16 cellular contexts compared by ENCODE assay signal in genomic region chrX:1418901-1419544, GRCh38. TPM values are rescaled to one million over a fixed set of nuclear protein-coding genes. Genes with fewer than 3 reads are reported as not detected.
DNase-seq lines count a peak whose midpoint lies in the region; ATAC-seq, FAIRE-seq and TF ChIP-seq lines count a peak whose summit lies in the region.
"Had no signal": no experiment of that assay in that cellular context is flagged by ENCODE, and none has a peak within 500 bp of the region (broad histone marks: within the 10 kb centered on the region; RNA-seq: fewer than 3 reads in every experiment).

No MANE protein-coding gene starts in this region.

- H3K79me2 ChIP-seq in GM23338 (replicated peaks; ENCODE audit: insufficient read depth), result no peaks in the 10 kb centered on the region
- no peaks in the 10 kb centered on the region for H3K79me2 ChIP-seq in K562 (ENCODE audit: control insufficient read depth, insufficient read depth, low read length)
- H3K79me2 ChIP-seq: parathyroid adenoma had no signal

- CTCF ChIA-PET in K562 (lab: Yijun Ruan, JAX; ENCODE audit: low intra/inter-chr PET ratio), result no interaction called here

- no TSS peak for BruUV-seq in K562 (replicated peaks; lab: Mats Ljungman, UMichigan)

- H3K36me3 Mint-ChIP-seq in GM23338 (ENCODE audit: low read depth), result peaks cover 57% of the 10 kb centered on the region

- H3K4me3 Mint-ChIP-seq in GM23338, result no peak overlapping the region
- H3K4me3 Mint-ChIP-seq: T-helper 17 cell had no signal

- no peaks in the 10 kb centered on the region; the same call in 1 of the 2 replicates for H3K9me3 ChIP-seq in K562 (replicated peaks; ENCODE audit: control insufficient read depth, insufficient read depth, low read depth, low read length)
- H3K9me3 ChIP-seq: colonic mucosa, thyroid gland had no signal

- H3K4me1 ChIP-seq in GM23338 (ENCODE audit: insufficient read depth) (no peaks in the 10 kb centered on the region), K562 (replicated peaks in 1 of 2; ENCODE audit: control insufficient read depth in 2 of 2, insufficient read depth in 2 of 2, low read length in 2 of 2) (peaks cover 0 to 9% of the 10 kb centered on the region in 2 experiments; a peak in 2 of 5 replicates)
- H3K4me1 ChIP-seq: colonic mucosa, parathyroid adenoma, thyroid gland had no signal

- DNase-seq in D341Med (ENCODE audit: low spot score) (peak; percentile 50), GM23338 (ENCODE audit: low spot score) (no peak), K562 (ENCODE audit: extremely low read depth in 1 of 4, low spot score in 3 of 4) (no peak), omental fat pad (ENCODE audit: low spot score) (no peak), pons (ENCODE audit: low spot score) (no peak), C1 segment of cervical spinal cord (lab: John Stamatoyannopoulos, UW) (no peak), SIG-M5 treated with dmso at 0.1 percent for 504 hours (lab: John Stamatoyannopoulos, UW; ENCODE audit: unreplicated experiment) (no peak)
- DNase-seq: colonic mucosa, DMS53, NCI-H2227 treated with DMSO at 0.1 percent for 48 hours, T-helper 17 cell, thyroid gland had no signal

- H3K27ac ChIP-seq in GM23338 (ENCODE audit: low read depth), result no peak overlapping the region
- no peak overlapping the region for H3K27ac ChIP-seq in K562 (ENCODE audit: extremely low read depth, low read depth, low read length)
- H3K27ac ChIP-seq: C4-2B, colonic mucosa, parathyroid adenoma, thyroid gland had no signal

- no peaks in the 10 kb centered on the region for H3K9me1 ChIP-seq in K562 (ENCODE audit: control insufficient read depth, insufficient read depth, low read length)

- H3K4me2 ChIP-seq in GM23338 (no peak overlapping the region), K562 (ENCODE audit: insufficient read depth, low read length) (no peak overlapping the region)
- H3K4me2 ChIP-seq: smooth muscle cell had no signal

- TF ChIP-seq EP300 in K562 (IDR thresholded peaks at IDR 0.05; ENCODE audit: low read length), result no peak

- in situ Hi-C loops in K562 (cut with MboI), result no loop called here

- no peak for FAIRE-seq in K562 (lab: Jason Lieb, UNC)
- FAIRE-seq: astrocyte had no signal

- peaks cover 43% of the 10 kb centered on the region for H3K9me3 Mint-ChIP-seq in GM23338

- H3K9ac ChIP-seq in K562 (ENCODE audit: insufficient read depth in 1 of 2, low read depth in 2 of 2, low read length in 2 of 2), result no peak overlapping the region; a peak in 1 of 4 replicates
- H3K9ac ChIP-seq: parathyroid adenoma had no signal

- H3K4me3 ChIP-seq in GM23338 (no peak overlapping the region), K562 (no peak overlapping the region)
- H3K4me3 ChIP-seq: colonic mucosa, smooth muscle cell, thyroid gland had no signal

- H4K20me1 ChIP-seq in GM23338 (replicated peaks; ENCODE audit: insufficient read depth) (peaks cover 6% of the 10 kb centered on the region; the same call in 1 of the 2 replicates), K562 (replicated peaks; ENCODE audit: control insufficient read depth, insufficient read depth, low read length) (no peaks in the 10 kb centered on the region)

- H3K27ac Mint-ChIP-seq in GM23338, result no peak overlapping the region

- 83% methylated on average over 11 of the region's 29 CpGs for WGBS in K562 (ENCODE audit: insufficient coverage, low coverage, missing lambda C conversion rate)

- peaks cover 36% of the 10 kb centered on the region; the same call in 1 of the 2 replicates for H3F3A ChIP-seq in GM23338 (replicated peaks; ENCODE audit: low read depth)

- intact Hi-C loops in K562 (cut with micrococcal nuclease), result no loop called here

- H3K36me3 ChIP-seq in GM23338 (ENCODE audit: insufficient read depth), result peaks cover 16% of the 10 kb centered on the region
- peaks cover 20% of the 10 kb centered on the region; the same call in 2 of the 3 replicates for H3K36me3 ChIP-seq in K562 (ENCODE audit: control insufficient read depth, insufficient read depth, low read length)
- H3K36me3 ChIP-seq: colonic mucosa had no signal

- H3K27me3 Mint-ChIP-seq in GM23338 (ENCODE audit: insufficient read depth, low read depth, poor library complexity), result peaks cover 24% of the 10 kb centered on the region
- H3K27me3 Mint-ChIP-seq: T-helper 17 cell had no signal

- no peak for TF ChIP-seq RAD21 in K562 (CRISPR knock-in tag; conservative IDR thresholded peaks at IDR 0.05 in 1 of 2, IDR thresholded peaks at IDR 0.05 in 1 of 2)

- no peak for TF ChIP-seq POLR2A in K562 (conservative IDR thresholded peaks at IDR 0.05)

- H2AFZ ChIP-seq in GM23338 (no peak overlapping the region), K562 (ENCODE audit: low read depth, low read length) (no peak overlapping the region)
- H2AFZ ChIP-seq: parathyroid adenoma had no signal

- H3K27me3 ChIP-seq in GM23338 (ENCODE audit: insufficient read depth) (no peaks in the 10 kb centered on the region), K562 (ENCODE audit: control insufficient read depth in 2 of 2, insufficient read depth in 2 of 2, low read length in 2 of 2) (no peaks in the 10 kb centered on the region)
- H3K27me3 ChIP-seq: colonic mucosa, thyroid gland had no signal

- ATAC-seq in GM23338 (peak; percentile 24), K562 (no peak; the same call in 2 of the 3 replicates), omental fat pad (ENCODE audit: low FRiP score) (peak; percentile 21)
- ATAC-seq: T-helper 17 cell had no signal

- peaks cover 8% of the 10 kb centered on the region for H3K4me1 Mint-ChIP-seq in GM23338

- no peaks in the 10 kb centered on the region for H3K9me2 ChIP-seq in GM23338 (ENCODE audit: insufficient read depth)

- POLR2A ChIA-PET in K562 (lab: Yijun Ruan, JAX), result no interaction called here

- TF ChIP-seq CTCF in GM23338 (conservative IDR thresholded peaks at IDR 0.05; ENCODE audit: low read depth in 2 of 2) (no peak), K562 (IDR thresholded peaks at IDR 0.05 in 2 of 3, conservative IDR thresholded peaks at IDR 0.05 in 1 of 3; ENCODE audit: insufficient read depth in 2 of 3, low read depth in 1 of 3, low read length in 3 of 3) (no peak), omental fat pad (IDR thresholded peaks at IDR 0.05) (no peak)

TF ChIP-seq in GM23338, 12 proteins besides CTCF, POLR2A, EP300 and RAD21:
- TF ChIP-seq POLR2AphosphoS5 (IDR thresholded peaks at IDR 0.05; ENCODE audit: low read depth), result peak; percentile 54; the same call in 1 of the 2 replicates
- TF ChIP-seq STAT1 (IDR thresholded peaks at IDR 0.05; ENCODE audit: unreplicated experiment), result no peak

TF ChIP-seq in K562, 482 proteins besides CTCF, POLR2A, EP300 and RAD21 (continues in another document):
- no peak for TF ChIP-seq RNF2 (IDR thresholded peaks at IDR 0.05)

RNA-seq across cellular contexts. Expression of gene SLC25A6, which starts 27.1 kb away (rescaled TPM):
- total RNA-seq in GM23338 (2014; rRNA removed; shearing (Covaris generic)), result 394 and 486 TPM in 2 replicates
- 358 TPM in 2 replicates for polyA plus RNA-seq in GM23338 (2016; fragmentation: Nextera tagmentation; extraction: Ambion mirVana)
- 32.2 and 125 TPM in 2 replicates for total RNA-seq in K562 (2011; cell fraction: chromatin; rRNA removed; ENCODE audit: low replicate concordance)
- 167 and 186 TPM in 2 replicates for total RNA-seq in K562 (2011; cell fraction: nucleolus; rRNA removed)
- total RNA-seq in K562 (2011; cell fraction: nucleoplasm; rRNA removed), result 94.8 and 148 TPM in 2 replicates
- total RNA-seq in K562 (2014; rRNA removed), result 150 and 196 TPM in 2 replicates
- 43.0 and 58.7 TPM in 2 replicates for total RNA-seq in K562 (2014; rRNA removed; fragmentation: Illumina TruSeq; extraction: Trizol)
- total RNA-seq in K562 (2015; rRNA removed; fragmentation: Illumina TruSeq; extraction: Trizol), result 177 and 181 TPM in 2 replicates
- 318 and 330 TPM in 2 replicates for total RNA-seq in K562 (2021)
- polyA plus RNA-seq in K562 (2011; rRNA removed), result 129 and 261 TPM in 2 replicates
- polyA plus RNA-seq in K562 (2011; cell fraction: cytosol; rRNA removed), result 445 and 542 TPM in 2 replicates
- 114 and 138 TPM in 2 replicates for polyA plus RNA-seq in K562 (2011; cell fraction: nucleus; rRNA removed)
- polyA plus RNA-seq in K562 (2012), result 340 and 778 TPM in 2 replicates
- polyA plus RNA-seq in K562 (2014; fragmentation: Illumina TruSeq; extraction: Trizol), result 118 and 276 TPM in 2 replicates
- polyA plus RNA-seq in K562 (2014; fragmentation: Nextera tagmentation; extraction: Ambion mirVana), result 10 to 100 TPM; 24.6 to 39.3 TPM
- 260 and 272 TPM in 2 replicates for polyA plus RNA-seq in K562 (2014; rRNA removed)
- polyA minus RNA-seq in K562 (2011; rRNA and poly(A)+ RNA removed), result 84.2 and 86.4 TPM in 2 replicates
- 213 and 368 TPM in 2 replicates for polyA minus RNA-seq in K562 (2011; cell fraction: cytosol; rRNA and poly(A)+ RNA removed)
- 69.5 and 102 TPM in 2 replicates for polyA minus RNA-seq in K562 (2011; cell fraction: nucleus; rRNA and poly(A)+ RNA removed)
- 100 to 1,000 TPM; 342 to 468 (median 415) TPM for total RNA-seq in omental fat pad

RNA-seq across cellular contexts. Expression of gene ASMTL, which starts 33.7 kb away (rescaled TPM):
- total RNA-seq in GM23338 (2014; rRNA removed; shearing (Covaris generic)), result 50.3 and 53.7 TPM in 2 replicates
- 55.6 and 61.2 TPM in 2 replicates for polyA plus RNA-seq in GM23338 (2016; fragmentation: Nextera tagmentation; extraction: Ambion mirVana)
- 21.1 and 30.0 TPM in 2 replicates for total RNA-seq in K562 (2011; cell fraction: chromatin; rRNA removed; ENCODE audit: low replicate concordance)
- 19.0 and 21.1 TPM in 2 replicates for total RNA-seq in K562 (2011; cell fraction: nucleolus; rRNA removed)
- 16.6 and 25.3 TPM in 2 replicates for total RNA-seq in K562 (2011; cell fraction: nucleoplasm; rRNA removed)
- total RNA-seq in K562 (2014; rRNA removed), result 11.8 and 12.2 TPM in 2 replicates
- 3.9 and 4.4 TPM in 2 replicates for total RNA-seq in K562 (2014; rRNA removed; fragmentation: Illumina TruSeq; extraction: Trizol)
- 7.1 and 8.2 TPM in 2 replicates for total RNA-seq in K562 (2015; rRNA removed; fragmentation: Illumina TruSeq; extraction: Trizol)
- total RNA-seq in K562 (2021), result 18.0 and 20.6 TPM in 2 replicates
- 7.8 and 13.9 TPM in 2 replicates for polyA plus RNA-seq in K562 (2011; rRNA removed)
- 11.3 and 16.3 TPM in 2 replicates for polyA plus RNA-seq in K562 (2011; cell fraction: cytosol; rRNA removed)
- polyA plus RNA-seq in K562 (2011; cell fraction: nucleus; rRNA removed), result 15.2 and 17.1 TPM in 2 replicates
- 12.1 and 26.9 TPM in 2 replicates for polyA plus RNA-seq in K562 (2012)
- polyA plus RNA-seq in K562 (2014; fragmentation: Illumina TruSeq; extraction: Trizol), result 7.6 and 11.9 TPM in 2 replicates
- 1 to 10 TPM in 1 of 2 experiments, under 1 TPM in 1; 0.56 to 1.2 TPM for polyA plus RNA-seq in K562 (2014; fragmentation: Nextera tagmentation; extraction: Ambion mirVana)
- 17.1 and 20.3 TPM in 2 replicates for polyA plus RNA-seq in K562 (2014; rRNA removed)
- 5.0 and 5.6 TPM in 2 replicates for polyA minus RNA-seq in K562 (2011; rRNA and poly(A)+ RNA removed)
- polyA minus RNA-seq in K562 (2011; cell fraction: cytosol; rRNA and poly(A)+ RNA removed), result 6.2 and 11.7 TPM in 2 replicates
- 5.3 and 7.9 TPM in 2 replicates for polyA minus RNA-seq in K562 (2011; cell fraction: nucleus; rRNA and poly(A)+ RNA removed)
- 10 to 100 TPM; 17.9 to 27.3 (median 21.8) TPM for total RNA-seq in omental fat pad
